25 cellular contexts compared by ENCODE assay signal in the genomic region with DNA sequence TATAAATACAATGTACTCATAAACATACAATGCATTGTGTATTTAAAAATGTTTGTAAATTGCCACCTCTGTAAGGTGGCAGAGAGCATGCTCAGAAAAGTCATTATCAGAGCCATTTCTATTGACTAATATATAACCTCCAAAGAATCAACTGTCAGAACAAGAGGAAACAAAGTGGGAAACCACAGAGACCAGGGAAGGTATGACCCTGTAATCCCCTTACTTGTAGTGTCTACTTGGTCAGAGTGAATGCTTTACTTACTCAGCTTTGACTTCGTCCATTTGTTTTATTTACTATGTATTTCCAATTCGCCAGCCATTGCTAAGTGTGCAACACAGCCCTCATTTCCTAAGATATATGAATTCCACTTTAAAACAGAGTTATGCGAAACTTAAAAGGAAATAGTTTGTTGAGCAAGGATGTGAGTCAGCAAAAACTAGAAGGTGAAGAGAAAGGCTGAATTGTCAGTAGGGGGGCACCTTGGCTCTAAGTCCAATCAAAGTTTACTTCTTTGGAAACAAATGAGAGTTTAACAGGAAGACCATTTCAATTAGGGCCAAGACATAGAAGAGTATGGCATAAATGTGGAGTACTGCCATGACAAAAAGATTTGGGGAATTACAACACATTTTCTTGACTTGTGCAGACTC.
DNase-seq lines count a peak whose midpoint lies in the region; FAIRE-seq and TF ChIP-seq lines count a peak whose summit lies in the region.
"Had no signal": no experiment of that assay in that cellular context is flagged by ENCODE, and none has a peak within 500 bp of the region (broad histone marks: within the 10 kb centered on the region; RNA-seq: fewer than 3 reads in every experiment).

No MANE protein-coding gene starts in this region.

- no peaks in the 10 kb centered on the region for H3K9me3 ChIP-seq in mammary epithelial cell (replicated peaks; ENCODE audit: insufficient read depth, low read length)
- H3K9me3 ChIP-seq: body of pancreas, transverse colon had no signal

- H3K36me3 ChIP-seq in mammary epithelial cell (ENCODE audit: insufficient read depth, low read length): no peaks in the 10 kb centered on the region
- H3K36me3 ChIP-seq: transverse colon had no signal

- H3K4me1 ChIP-seq in mammary epithelial cell (ENCODE audit: insufficient read depth, low read length): no peaks in the 10 kb centered on the region
- H3K4me1 ChIP-seq: body of pancreas, transverse colon had no signal

- DNase-seq in SKM-1 (lab: John Stamatoyannopoulos, UW; ENCODE audit: unreplicated experiment) (peak; percentile 6), SKM-1 treated with dmso at 0.1 percent for 144 hours (lab: John Stamatoyannopoulos, UW; ENCODE audit: unreplicated experiment) (no peak), MV-4-11 (lab: John Stamatoyannopoulos, UW) (peak; percentile 3), mammary epithelial cell (peak; percentile 1), OCI-M1 (lab: John Stamatoyannopoulos, UW) (no peak), HCEC 1CT (no peak), NCI-H69 (lab: John Stamatoyannopoulos, UW) (no peak), HTR-8/SVneo (ENCODE audit: insufficient read length, low spot score) (no peak)
- DNase-seq: activated CD8-positive, alpha-beta T cell treated with anti-CD3 and anti-CD28 coated beads, Interleukin-2, amount 10 ng/mL, durations not matched to agents 7 days and 5 days; activated gamma-delta T cell treated with Interleukin-2 at 50 U/mL for 16 hours; activated naive CD8-positive, alpha-beta T cell treated with anti-CD3 and anti-CD28 coated beads, Interleukin-2, amount 50 U/mL, for 24 hours; activated T-cell treated with anti-CD3 and anti-CD28 coated beads, Interleukin-2, amount 50 U/mL, for 1 hour; body of pancreas; CD8-positive, alpha-beta memory T cell; DMS153; effector CD4-positive, alpha-beta T cell; H9; mesendoderm; NCI-H526 treated with DMSO at 0.1 percent for 48 hours; nucleus accumbens; SHP77; T-cell; transverse colon had no signal

- CTCF ChIA-PET in mammary epithelial cell (lab: Charles Lee; ENCODE audit: low non-redundant PET): no interaction called here

- H3K4me2 ChIP-seq in mammary epithelial cell (ENCODE audit: insufficient read depth, low read depth, low read length): no peak overlapping the region
- H3K4me2 ChIP-seq: hepatocyte had no signal

- H4K20me1 ChIP-seq in mammary epithelial cell (ENCODE audit: insufficient read depth, low read length): no peaks in the 10 kb centered on the region

- no peak for TF ChIP-seq CTCF in mammary epithelial cell (conservative IDR thresholded peaks at IDR 0.05 in 1 of 2, IDR thresholded peaks at IDR 0.05 in 1 of 2; ENCODE audit: extremely low read depth in 1 of 2, insufficient read depth in 1 of 2, low read depth in 1 of 2, low read length in 2 of 2)

- dilution Hi-C loops in mammary epithelial cell (cut with HindIII; ENCODE audit: low sequenced_read_pairs): no loop called here

- no peak overlapping the region for H3K27ac ChIP-seq in mammary epithelial cell (ENCODE audit: insufficient read depth, low read depth, low read length)
- H3K27ac ChIP-seq: body of pancreas, hepatocyte, transverse colon had no signal

- 85% methylated on average over 3 of the region's 3 CpGs for WGBS in mammary epithelial cell (ENCODE audit: low coverage, missing lambda C conversion rate)

- intact Hi-C loops in mammary epithelial cell (cut with micrococcal nuclease): no loop called here

- no peak overlapping the region for H2AFZ ChIP-seq in mammary epithelial cell (ENCODE audit: low read depth, low read length)
- H2AFZ ChIP-seq: hepatocyte had no signal

- no peak overlapping the region for H3K4me3 ChIP-seq in mammary epithelial cell (replicated peaks in 1 of 3; ENCODE audit: insufficient read depth in 1 of 3, low read depth in 2 of 3, low read length in 3 of 3)
- H3K4me3 ChIP-seq: body of pancreas, hepatocyte, transverse colon had no signal

- no peak for FAIRE-seq in HTR-8/SVneo (lab: Jason Lieb, UNC)
- FAIRE-seq: frontal cortex had no signal

- no TSS peak for BruUV-seq in mammary epithelial cell (replicated peaks; lab: Mats Ljungman, UMichigan)

- H3K27me3 ChIP-seq in mammary epithelial cell (ENCODE audit: insufficient read depth, low read length): no peaks in the 10 kb centered on the region
- H3K27me3 ChIP-seq: body of pancreas, hepatocyte, transverse colon had no signal

- in situ Hi-C loops in mammary epithelial cell (cut with MboI; ENCODE audit: low sequenced_read_pairs in 2 of 2): no loop called here

- H3K9ac ChIP-seq in mammary epithelial cell (ENCODE audit: insufficient read depth, low read length): no peak overlapping the region

- H3K79me2 ChIP-seq in mammary epithelial cell (ENCODE audit: insufficient read depth, low read length): no peaks in the 10 kb centered on the region
- H3K79me2 ChIP-seq: hepatocyte had no signal

Comparison
In these comparisons a context has a peak if more than half of its experiments do, and no peak if none do; other contexts are left out.
1. DNase-seq: peak in SKM-1 (single experiment), MV-4-11 (single experiment) and mammary epithelial cell (single experiment); none in SKM-1 treated with dmso at 0.1 percent for 144 hours (single experiment), OCI-M1 (single experiment), HCEC 1CT (single experiment), NCI-H69 (single experiment) and HTR-8/SVneo (single experiment).